In genomic region chr2:42068571-42069178, GRCh38 we compare ENCODE assay signal across 1 cellular context.
TF ChIP-seq lines count a peak whose summit lies in the region.

No MANE protein-coding gene starts in this region.

TF ChIP-seq in HepG2, 621 proteins besides CTCF, POLR2A, EP300 and RAD21 (continued from another document):
- TF ChIP-seq PLSCR1 (CRISPR knock-in tag; IDR thresholded peaks at IDR 0.05; ENCODE audit: borderline replicate concordance): 0 out of 2 replicates have a peak, but pooled peaks have one; percentile 39
- peak; percentile 45; the same call in 1 of the 2 replicates for TF ChIP-seq FOXA3 (CRISPR knock-in tag; IDR thresholded peaks at IDR 0.05)
- peak; percentile 99 for TF ChIP-seq MAFK (conservative IDR thresholded peaks at IDR 0.05 in 1 of 2, IDR thresholded peaks at IDR 0.05 in 1 of 2; ENCODE audit: low read length in 2 of 2)
- no peak for TF ChIP-seq RNF2 (conservative IDR thresholded peaks at IDR 0.05; ENCODE audit: low read depth)
TF ChIP-seq in HepG2: peak in this region for 8.
